1 cellular context compared by ENCODE assay signal in the genomic region with DNA sequence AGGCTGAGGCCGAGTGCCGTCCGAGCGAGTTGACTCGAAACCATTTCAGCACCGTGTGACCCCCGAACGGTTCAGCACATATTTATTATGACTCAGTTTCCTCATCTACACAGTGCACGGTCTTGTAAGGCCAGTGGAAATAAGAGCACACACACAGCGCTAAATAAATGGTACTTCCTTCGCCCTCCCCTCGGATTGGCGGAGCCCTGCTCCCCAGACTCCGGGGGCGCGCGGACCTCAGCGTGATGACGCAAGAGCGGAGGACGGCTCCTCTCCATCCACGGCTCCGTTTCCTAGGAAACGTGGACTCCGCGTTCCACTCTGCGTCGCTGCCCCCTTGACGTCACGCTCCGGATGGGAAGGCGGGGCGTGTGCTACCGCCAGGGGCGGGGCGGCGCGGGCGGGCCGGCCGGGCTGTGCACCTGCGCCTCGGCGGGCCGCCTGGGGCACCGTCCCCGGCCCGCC.
TF ChIP-seq lines count a peak whose summit lies in the region.

A gene with protein sequence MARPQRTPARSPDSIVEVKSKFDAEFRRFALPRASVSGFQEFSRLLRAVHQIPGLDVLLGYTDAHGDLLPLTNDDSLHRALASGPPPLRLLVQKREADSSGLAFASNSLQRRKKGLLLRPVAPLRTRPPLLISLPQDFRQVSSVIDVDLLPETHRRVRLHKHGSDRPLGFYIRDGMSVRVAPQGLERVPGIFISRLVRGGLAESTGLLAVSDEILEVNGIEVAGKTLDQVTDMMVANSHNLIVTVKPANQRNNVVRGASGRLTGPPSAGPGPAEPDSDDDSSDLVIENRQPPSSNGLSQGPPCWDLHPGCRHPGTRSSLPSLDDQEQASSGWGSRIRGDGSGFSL (plus strand): TSS at position 397 of the 465 bp plus-strand sequence. CDS start 79 bp downstream, outside the sequence.

TF ChIP-seq in HepG2, 621 proteins besides CTCF, POLR2A, EP300 and RAD21 (continued from another document and continues in another):
- TF ChIP-seq, protein P1, sequence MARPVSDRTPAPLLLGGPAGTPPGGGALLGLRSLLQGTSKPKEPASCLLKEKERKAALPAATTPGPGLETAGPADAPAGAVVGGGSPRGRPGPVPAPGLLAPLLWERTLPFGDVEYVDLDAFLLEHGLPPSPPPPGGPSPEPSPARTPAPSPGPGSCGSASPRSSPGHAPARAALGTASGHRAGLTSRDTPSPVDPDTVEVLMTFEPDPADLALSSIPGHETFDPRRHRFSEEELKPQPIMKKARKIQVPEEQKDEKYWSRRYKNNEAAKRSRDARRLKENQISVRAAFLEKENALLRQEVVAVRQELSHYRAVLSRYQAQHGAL (CRISPR knock-in tag; IDR thresholded peaks at IDR 0.05; ENCODE audit: not compliant biosample characterization), result no peak
- no peak for TF ChIP-seq SIX4 (CRISPR knock-in tag; IDR thresholded peaks at IDR 0.05)
- no peak for TF ChIP-seq SRSF1 (optimal IDR thresholded peaks at IDR 0.05; ENCODE audit: low read depth, low read length)
- TF ChIP-seq ZNF672 (CRISPR knock-in tag; IDR thresholded peaks at IDR 0.05), result no peak
- peak; percentile 33; the same call in 1 of the 2 replicates for TF ChIP-seq SOX5 (CRISPR knock-in tag; IDR thresholded peaks at IDR 0.05; ENCODE audit: borderline replicate concordance)
- TF ChIP-seq ZNF121 (CRISPR knock-in tag; IDR thresholded peaks at IDR 0.05), result no peak
- TF ChIP-seq ZFAT (CRISPR knock-in tag; conservative IDR thresholded peaks at IDR 0.05), result no peak
- no peak for TF ChIP-seq ZSCAN20 (CRISPR knock-in tag; IDR thresholded peaks at IDR 0.05; ENCODE audit: borderline replicate concordance)
- TF ChIP-seq, protein P2, sequence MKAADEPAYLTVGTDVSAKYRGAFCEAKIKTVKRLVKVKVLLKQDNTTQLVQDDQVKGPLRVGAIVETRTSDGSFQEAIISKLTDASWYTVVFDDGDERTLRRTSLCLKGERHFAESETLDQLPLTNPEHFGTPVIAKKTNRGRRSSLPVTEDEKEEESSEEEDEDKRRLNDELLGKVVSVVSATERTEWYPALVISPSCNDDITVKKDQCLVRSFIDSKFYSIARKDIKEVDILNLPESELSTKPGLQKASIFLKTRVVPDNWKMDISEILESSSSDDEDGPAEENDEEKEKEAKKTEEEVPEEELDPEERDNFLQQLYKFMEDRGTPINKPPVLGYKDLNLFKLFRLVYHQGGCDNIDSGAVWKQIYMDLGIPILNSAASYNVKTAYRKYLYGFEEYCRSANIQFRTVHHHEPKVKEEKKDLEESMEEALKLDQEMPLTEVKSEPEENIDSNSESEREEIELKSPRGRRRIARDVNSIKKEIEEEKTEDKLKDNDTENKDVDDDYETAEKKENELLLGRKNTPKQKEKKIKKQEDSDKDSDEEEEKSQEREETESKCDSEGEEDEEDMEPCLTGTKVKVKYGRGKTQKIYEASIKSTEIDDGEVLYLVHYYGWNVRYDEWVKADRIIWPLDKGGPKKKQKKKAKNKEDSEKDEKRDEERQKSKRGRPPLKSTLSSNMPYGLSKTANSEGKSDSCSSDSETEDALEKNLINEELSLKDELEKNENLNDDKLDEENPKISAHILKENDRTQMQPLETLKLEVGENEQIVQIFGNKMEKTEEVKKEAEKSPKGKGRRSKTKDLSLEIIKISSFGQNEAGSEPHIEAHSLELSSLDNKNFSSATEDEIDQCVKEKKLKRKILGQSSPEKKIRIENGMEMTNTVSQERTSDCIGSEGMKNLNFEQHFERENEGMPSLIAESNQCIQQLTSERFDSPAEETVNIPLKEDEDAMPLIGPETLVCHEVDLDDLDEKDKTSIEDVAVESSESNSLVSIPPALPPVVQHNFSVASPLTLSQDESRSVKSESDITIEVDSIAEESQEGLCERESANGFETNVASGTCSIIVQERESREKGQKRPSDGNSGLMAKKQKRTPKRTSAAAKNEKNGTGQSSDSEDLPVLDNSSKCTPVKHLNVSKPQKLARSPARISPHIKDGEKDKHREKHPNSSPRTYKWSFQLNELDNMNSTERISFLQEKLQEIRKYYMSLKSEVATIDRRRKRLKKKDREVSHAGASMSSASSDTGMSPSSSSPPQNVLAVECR (CRISPR knock-in tag; IDR thresholded peaks at IDR 0.05; ENCODE audit: borderline replicate concordance), result peak; percentile 46; the same call in 1 of the 2 replicates
- TF ChIP-seq ZMYM3 (CRISPR knock-in tag; IDR thresholded peaks at IDR 0.05), result 0 out of 2 replicates have a peak, but pooled peaks have one; percentile 10
- TF ChIP-seq ZSCAN25 (CRISPR knock-in tag; IDR thresholded peaks at IDR 0.05), result 0 out of 2 replicates have a peak, but pooled peaks have one; percentile 27
- TF ChIP-seq, protein P3, sequence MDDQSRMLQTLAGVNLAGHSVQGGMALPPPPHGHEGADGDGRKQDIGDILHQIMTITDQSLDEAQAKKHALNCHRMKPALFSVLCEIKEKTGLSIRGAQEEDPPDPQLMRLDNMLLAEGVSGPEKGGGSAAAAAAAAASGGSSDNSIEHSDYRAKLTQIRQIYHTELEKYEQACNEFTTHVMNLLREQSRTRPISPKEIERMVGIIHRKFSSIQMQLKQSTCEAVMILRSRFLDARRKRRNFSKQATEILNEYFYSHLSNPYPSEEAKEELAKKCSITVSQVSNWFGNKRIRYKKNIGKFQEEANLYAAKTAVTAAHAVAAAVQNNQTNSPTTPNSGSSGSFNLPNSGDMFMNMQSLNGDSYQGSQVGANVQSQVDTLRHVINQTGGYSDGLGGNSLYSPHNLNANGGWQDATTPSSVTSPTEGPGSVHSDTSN (CRISPR knock-in tag; IDR thresholded peaks at IDR 0.05; ENCODE audit: borderline replicate concordance), result no peak
- no peak for TF ChIP-seq ZNF883 (CRISPR knock-in tag; IDR thresholded peaks at IDR 0.05; ENCODE audit: not compliant biosample characterization)
- TF ChIP-seq SALL1 (CRISPR knock-in tag; IDR thresholded peaks at IDR 0.05), result peak; percentile 43; the same call in 1 of the 2 replicates
- TF ChIP-seq SCMH1 (CRISPR knock-in tag; IDR thresholded peaks at IDR 0.05; ENCODE audit: borderline replicate concordance), result no peak
- TF ChIP-seq, protein P4, sequence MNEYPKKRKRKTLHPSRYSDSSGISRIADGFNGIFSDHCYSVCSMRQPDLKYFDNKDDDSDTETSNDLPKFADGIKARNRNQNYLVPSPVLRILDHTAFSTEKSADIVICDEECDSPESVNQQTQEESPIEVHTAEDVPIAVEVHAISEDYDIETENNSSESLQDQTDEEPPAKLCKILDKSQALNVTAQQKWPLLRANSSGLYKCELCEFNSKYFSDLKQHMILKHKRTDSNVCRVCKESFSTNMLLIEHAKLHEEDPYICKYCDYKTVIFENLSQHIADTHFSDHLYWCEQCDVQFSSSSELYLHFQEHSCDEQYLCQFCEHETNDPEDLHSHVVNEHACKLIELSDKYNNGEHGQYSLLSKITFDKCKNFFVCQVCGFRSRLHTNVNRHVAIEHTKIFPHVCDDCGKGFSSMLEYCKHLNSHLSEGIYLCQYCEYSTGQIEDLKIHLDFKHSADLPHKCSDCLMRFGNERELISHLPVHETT (CRISPR knock-in tag; conservative IDR thresholded peaks at IDR 0.05), result no peak
- no peak for TF ChIP-seq HNRNPUL1 (IDR thresholded peaks at IDR 0.05; ENCODE audit: low read depth, low read length)
- TF ChIP-seq ZNF337 (CRISPR knock-in tag; IDR thresholded peaks at IDR 0.05; ENCODE audit: borderline replicate concordance, low read depth), result no peak; the same call in 1 of the 2 replicates
- TF ChIP-seq, protein P5, sequence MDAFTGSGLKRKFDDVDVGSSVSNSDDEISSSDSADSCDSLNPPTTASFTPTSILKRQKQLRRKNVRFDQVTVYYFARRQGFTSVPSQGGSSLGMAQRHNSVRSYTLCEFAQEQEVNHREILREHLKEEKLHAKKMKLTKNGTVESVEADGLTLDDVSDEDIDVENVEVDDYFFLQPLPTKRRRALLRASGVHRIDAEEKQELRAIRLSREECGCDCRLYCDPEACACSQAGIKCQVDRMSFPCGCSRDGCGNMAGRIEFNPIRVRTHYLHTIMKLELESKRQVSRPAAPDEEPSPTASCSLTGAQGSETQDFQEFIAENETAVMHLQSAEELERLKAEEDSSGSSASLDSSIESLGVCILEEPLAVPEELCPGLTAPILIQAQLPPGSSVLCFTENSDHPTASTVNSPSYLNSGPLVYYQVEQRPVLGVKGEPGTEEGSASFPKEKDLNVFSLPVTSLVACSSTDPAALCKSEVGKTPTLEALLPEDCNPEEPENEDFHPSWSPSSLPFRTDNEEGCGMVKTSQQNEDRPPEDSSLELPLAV (CRISPR knock-in tag; conservative IDR thresholded peaks at IDR 0.05; ENCODE audit: low read depth), result no peak
- no peak; the same call in 1 of the 2 replicates for TF ChIP-seq ELF3 (CRISPR knock-in tag; IDR thresholded peaks at IDR 0.05)
- TF ChIP-seq, protein P6, sequence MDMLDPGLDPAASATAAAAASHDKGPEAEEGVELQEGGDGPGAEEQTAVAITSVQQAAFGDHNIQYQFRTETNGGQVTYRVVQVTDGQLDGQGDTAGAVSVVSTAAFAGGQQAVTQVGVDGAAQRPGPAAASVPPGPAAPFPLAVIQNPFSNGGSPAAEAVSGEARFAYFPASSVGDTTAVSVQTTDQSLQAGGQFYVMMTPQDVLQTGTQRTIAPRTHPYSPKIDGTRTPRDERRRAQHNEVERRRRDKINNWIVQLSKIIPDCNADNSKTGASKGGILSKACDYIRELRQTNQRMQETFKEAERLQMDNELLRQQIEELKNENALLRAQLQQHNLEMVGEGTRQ (IDR thresholded peaks at IDR 0.05; ENCODE audit: low read depth, low read length), result no peak
- TF ChIP-seq, protein P6 (CRISPR knock-in tag; IDR thresholded peaks at IDR 0.05; ENCODE audit: borderline replicate concordance), result no peak; the same call in 1 of the 2 replicates
- no peak for TF ChIP-seq SNRNP70 (IDR thresholded peaks at IDR 0.05; ENCODE audit: low read depth, low read length)
- TF ChIP-seq GABPA (IDR thresholded peaks at IDR 0.05; ENCODE audit: low read depth, low read length), result no peak
- peak; percentile 58 for TF ChIP-seq GABPA (CRISPR knock-in tag; IDR thresholded peaks at IDR 0.05; ENCODE audit: low read depth)
- TF ChIP-seq, protein P7, sequence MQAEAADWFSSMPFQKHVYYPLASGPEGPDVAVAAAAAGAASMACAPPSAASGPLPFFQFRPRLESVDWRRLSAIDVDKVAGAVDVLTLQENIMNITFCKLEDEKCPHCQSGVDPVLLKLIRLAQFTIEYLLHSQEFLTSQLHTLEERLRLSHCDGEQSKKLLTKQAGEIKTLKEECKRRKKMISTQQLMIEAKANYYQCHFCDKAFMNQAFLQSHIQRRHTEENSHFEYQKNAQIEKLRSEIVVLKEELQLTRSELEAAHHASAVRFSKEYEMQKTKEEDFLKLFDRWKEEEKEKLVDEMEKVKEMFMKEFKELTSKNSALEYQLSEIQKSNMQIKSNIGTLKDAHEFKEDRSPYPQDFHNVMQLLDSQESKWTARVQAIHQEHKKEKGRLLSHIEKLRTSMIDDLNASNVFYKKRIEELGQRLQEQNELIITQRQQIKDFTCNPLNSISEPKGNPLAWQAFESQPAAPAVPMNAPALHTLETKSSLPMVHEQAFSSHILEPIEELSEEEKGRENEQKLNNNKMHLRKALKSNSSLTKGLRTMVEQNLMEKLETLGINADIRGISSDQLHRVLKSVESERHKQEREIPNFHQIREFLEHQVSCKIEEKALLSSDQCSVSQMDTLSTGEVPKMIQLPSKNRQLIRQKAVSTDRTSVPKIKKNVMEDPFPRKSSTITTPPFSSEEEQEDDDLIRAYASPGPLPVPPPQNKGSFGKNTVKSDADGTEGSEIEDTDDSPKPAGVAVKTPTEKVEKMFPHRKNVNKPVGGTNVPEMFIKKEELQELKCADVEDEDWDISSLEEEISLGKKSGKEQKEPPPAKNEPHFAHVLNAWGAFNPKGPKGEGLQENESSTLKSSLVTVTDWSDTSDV (CRISPR knock-in tag; IDR thresholded peaks at IDR 0.05), result peak; percentile 95
- no peak for TF ChIP-seq STAT5B (CRISPR knock-in tag; IDR thresholded peaks at IDR 0.05)
- no peak for TF ChIP-seq ZNF207 (IDR thresholded peaks at IDR 0.05; ENCODE audit: borderline replicate concordance)
- TF ChIP-seq LCORL (IDR thresholded peaks at IDR 0.05), result no peak
- no peak; the same call in 1 of the 2 replicates for TF ChIP-seq LCORL (CRISPR knock-in tag; IDR thresholded peaks at IDR 0.05)
- TF ChIP-seq ZNF138 (CRISPR knock-in tag; IDR thresholded peaks at IDR 0.05; ENCODE audit: low read depth), result peak; percentile 71; the same call in 1 of the 2 replicates
- no peak for TF ChIP-seq ZNF572 (CRISPR knock-in tag; IDR thresholded peaks at IDR 0.05)
- no peak for TF ChIP-seq BORCS8-MEF2B (CRISPR knock-in tag; IDR thresholded peaks at IDR 0.05)
- TF ChIP-seq ZNF547 (CRISPR knock-in tag; IDR thresholded peaks at IDR 0.05), result no peak
- no peak for TF ChIP-seq KAT2B (IDR thresholded peaks at IDR 0.05; ENCODE audit: borderline replicate concordance, low read depth, low read length)
- no peak; the same call in 1 of the 2 replicates for TF ChIP-seq MIER3 (CRISPR knock-in tag; IDR thresholded peaks at IDR 0.05; ENCODE audit: borderline replicate concordance)
- TF ChIP-seq ETV6 (CRISPR knock-in tag; conservative IDR thresholded peaks at IDR 0.05), result no peak
- TF ChIP-seq, protein P8, sequence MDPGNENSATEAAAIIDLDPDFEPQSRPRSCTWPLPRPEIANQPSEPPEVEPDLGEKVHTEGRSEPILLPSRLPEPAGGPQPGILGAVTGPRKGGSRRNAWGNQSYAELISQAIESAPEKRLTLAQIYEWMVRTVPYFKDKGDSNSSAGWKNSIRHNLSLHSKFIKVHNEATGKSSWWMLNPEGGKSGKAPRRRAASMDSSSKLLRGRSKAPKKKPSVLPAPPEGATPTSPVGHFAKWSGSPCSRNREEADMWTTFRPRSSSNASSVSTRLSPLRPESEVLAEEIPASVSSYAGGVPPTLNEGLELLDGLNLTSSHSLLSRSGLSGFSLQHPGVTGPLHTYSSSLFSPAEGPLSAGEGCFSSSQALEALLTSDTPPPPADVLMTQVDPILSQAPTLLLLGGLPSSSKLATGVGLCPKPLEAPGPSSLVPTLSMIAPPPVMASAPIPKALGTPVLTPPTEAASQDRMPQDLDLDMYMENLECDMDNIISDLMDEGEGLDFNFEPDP (CRISPR knock-in tag; conservative IDR thresholded peaks at IDR 0.05), result no peak
- no peak for TF ChIP-seq PLRG1 (conservative IDR thresholded peaks at IDR 0.05)
- no peak for TF ChIP-seq GPN1 (CRISPR knock-in tag; IDR thresholded peaks at IDR 0.05; ENCODE audit: borderline replicate concordance)
- TF ChIP-seq, protein P9, sequence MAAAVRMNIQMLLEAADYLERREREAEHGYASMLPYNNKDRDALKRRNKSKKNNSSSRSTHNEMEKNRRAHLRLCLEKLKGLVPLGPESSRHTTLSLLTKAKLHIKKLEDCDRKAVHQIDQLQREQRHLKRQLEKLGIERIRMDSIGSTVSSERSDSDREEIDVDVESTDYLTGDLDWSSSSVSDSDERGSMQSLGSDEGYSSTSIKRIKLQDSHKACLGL (CRISPR knock-in tag; IDR thresholded peaks at IDR 0.05), result peak; percentile 77; the same call in 1 of the 2 replicates
- TF ChIP-seq ZNF530 (CRISPR knock-in tag; IDR thresholded peaks at IDR 0.05; ENCODE audit: low read depth), result no peak
